ENCODE assay signal across 10 cellular contexts in the genomic region with DNA sequence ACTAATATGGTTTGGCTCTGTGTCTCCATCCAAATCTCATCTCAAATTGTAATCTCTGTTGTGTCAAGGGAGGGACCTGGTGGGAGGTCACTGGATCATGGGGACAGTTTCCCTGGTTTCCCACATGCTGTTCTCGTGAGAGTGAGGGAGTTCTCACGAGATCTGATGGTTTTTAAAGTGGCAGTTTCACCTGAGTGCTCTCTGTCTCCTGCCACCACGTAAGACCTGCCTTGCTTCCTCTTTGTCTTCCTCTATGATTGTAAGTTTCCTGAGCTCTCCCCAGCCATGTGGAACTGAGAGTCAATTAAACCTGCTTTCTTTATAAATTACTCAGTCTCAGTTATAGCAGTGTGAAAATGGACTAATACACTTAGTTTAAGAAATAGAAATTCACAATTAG.
A peak's percentile ranks its signal among the peaks of the same experiment; 100 is the strongest.
DNase-seq lines count a peak whose midpoint lies in the region; ATAC-seq, FAIRE-seq and TF ChIP-seq lines count a peak whose summit lies in the region.
"Had no signal": no experiment of that assay in that cellular context is flagged by ENCODE, and none has a peak within 500 bp of the region (broad histone marks: within the 10 kb centered on the region; RNA-seq: fewer than 3 reads in every experiment).

No MANE protein-coding gene starts in this region.

- no peak overlapping the region for H3K4me3 ChIP-seq in HepG2 (replicated peaks in 1 of 3; ENCODE audit: insufficient read depth in 1 of 3, low read depth in 2 of 3, low read length in 3 of 3)
- no peak overlapping the region for H3K4me3 ChIP-seq in right lobe of liver
- no peak overlapping the region for H3K4me3 ChIP-seq in Karpas-422 (ENCODE audit: low read length)

- H3K9me3 ChIP-seq in HepG2 (ENCODE audit: low read length) (no peaks in the 10 kb centered on the region), right lobe of liver (no peaks in the 10 kb centered on the region), Karpas-422 (ENCODE audit: low read length) (no peaks in the 10 kb centered on the region)

- FAIRE-seq in HepG2 (lab: Jason Lieb, UNC): no peak

- H3K4me1 ChIP-seq in HepG2 (ENCODE audit: insufficient read depth, low read length) (peaks cover 7% of the 10 kb centered on the region; the same call in 1 of the 2 replicates), right lobe of liver (no peaks in the 10 kb centered on the region), Karpas-422 (ENCODE audit: low read length) (peaks cover 9% of the 10 kb centered on the region)

- H3K27ac ChIP-seq in HepG2 (ENCODE audit: extremely low read length, insufficient read depth, low read length) (no peak overlapping the region), right lobe of liver (no peak overlapping the region), Karpas-422 (ENCODE audit: low read length) (no peak overlapping the region)

- ATAC-seq in HepG2: no peak
- ATAC-seq in right lobe of liver: no peak
- peak; percentile 77 for ATAC-seq in HG02763 (IDR thresholded peaks at IDR 0.05; ENCODE audit: unreplicated experiment)

- H3K4me2 ChIP-seq in HepG2 (ENCODE audit: low read depth, low read length) (0 out of 2 replicates have a peak overlapping the region, but pooled peaks have one; percentile 3), Karpas-422 (ENCODE audit: low read depth, low read length, poor library complexity, severe bottlenecking) (peak overlapping the region; percentile 39)

- H3K9me2 ChIP-seq in Karpas-422 (replicated peaks; ENCODE audit: insufficient read depth, low read length): no peaks in the 10 kb centered on the region

- H2AFZ ChIP-seq in HepG2 (ENCODE audit: low read length): no peak overlapping the region
- peak overlapping the region; percentile 53; the same call in 1 of the 2 replicates for H2AFZ ChIP-seq in Karpas-422 (ENCODE audit: low read length)

- CTCF ChIA-PET in HepG2 (lab: Yijun Ruan, JAX; ENCODE audit: low intra/inter-chr PET ratio, low total read pairs): no interaction called here

- intact Hi-C loops in HepG2 (cut with micrococcal nuclease; ENCODE audit: unreplicated experiment) (no loop called here), right lobe of liver (cut with DNase I) (no loop called here)

- H4K20me1 ChIP-seq in HepG2 (ENCODE audit: insufficient read depth, low read length) (no peaks in the 10 kb centered on the region), Karpas-422 (ENCODE audit: insufficient read depth, low read depth, low read length) (no peaks in the 10 kb centered on the region)

- POLR2A ChIA-PET in HepG2 (lab: Yijun Ruan, JAX): no interaction called here

- TF ChIP-seq EP300 in HepG2 (IDR thresholded peaks at IDR 0.05; ENCODE audit: low read depth in 2 of 2, low read length in 2 of 2): no peak
- no peak for TF ChIP-seq EP300 in HepG2 (CRISPR knock-in tag; IDR thresholded peaks at IDR 0.05; ENCODE audit: borderline replicate concordance)

- TF ChIP-seq POLR2A in HepG2 (IDR thresholded peaks at IDR 0.05; ENCODE audit: insufficient read depth in 1 of 2, low read depth in 2 of 2, low read length in 2 of 2) (no peak), right lobe of liver (IDR thresholded peaks at IDR 0.05) (no peak)

- H3K36me3 Mint-ChIP-seq in stimulated activated naive CD8-positive, alpha-beta T cell treated with anti-CD3 and anti-CD28 coated beads, Interleukin-15, Interleukin-2, amounts not matched to agents 100 ng/mL and 50 ng/mL, for 24 hours (ENCODE audit: low read depth): no peaks in the 10 kb centered on the region
- H3K36me3 Mint-ChIP-seq in activated T-cell treated with anti-CD3 and anti-CD28 coated beads, Interleukin-2, amount 50 U/mL, for 24 hours (ENCODE audit: low read depth): no peaks in the 10 kb centered on the region
- H3K36me3 Mint-ChIP-seq: activated naive CD4-positive, alpha-beta T cell treated with anti-CD3 and anti-CD28 coated beads, Interleukin-2, amount 10 ng/mL, durations not matched to agents 7 days and 5 days had no signal

- H3K27me3 ChIP-seq in HepG2 (ENCODE audit: control insufficient read depth in 1 of 2, insufficient read depth in 2 of 2, low read length in 2 of 2) (no peaks in the 10 kb centered on the region), right lobe of liver (no peaks in the 10 kb centered on the region), Karpas-422 (ENCODE audit: low read length) (no peaks in the 10 kb centered on the region)

- BruUV-seq in HepG2 (replicated peaks; lab: Mats Ljungman, UMichigan): no TSS peak

- peaks cover 20% of the 10 kb centered on the region for H3K27me3 Mint-ChIP-seq in stimulated activated naive CD8-positive, alpha-beta T cell treated with anti-CD3 and anti-CD28 coated beads, Interleukin-15, Interleukin-2, amounts not matched to agents 100 ng/mL and 50 ng/mL, for 24 hours
- H3K27me3 Mint-ChIP-seq in activated T-cell treated with anti-CD3 and anti-CD28 coated beads, Interleukin-2, amount 50 U/mL, for 24 hours: peaks cover 11% of the 10 kb centered on the region

- WGBS in HepG2 (ENCODE audit: low lambda C conversion rate): 14% methylated on average over 3 of the region's 3 CpGs
- whole genome bisulfite sequencing in right lobe of liver (ENCODE audit: insufficient coverage, low coverage, low lambda C conversion rate, missing lambda C conversion rate): 29% methylated on average over 3 of the region's 3 CpGs

- H3K27ac Mint-ChIP-seq in stimulated activated naive CD8-positive, alpha-beta T cell treated with anti-CD3 and anti-CD28 coated beads, Interleukin-15, Interleukin-2, amounts not matched to agents 100 ng/mL and 50 ng/mL, for 24 hours: no peak overlapping the region
- no peak overlapping the region for H3K27ac Mint-ChIP-seq in activated T-cell treated with anti-CD3 and anti-CD28 coated beads, Interleukin-2, amount 50 U/mL, for 24 hours
- H3K27ac Mint-ChIP-seq: activated naive CD4-positive, alpha-beta T cell treated with anti-CD3 and anti-CD28 coated beads, Interleukin-2, amount 10 ng/mL, durations not matched to agents 7 days and 5 days had no signal

- H3K36me3 ChIP-seq in HepG2 (replicated peaks in 1 of 2; ENCODE audit: control insufficient read depth in 1 of 2, insufficient read depth in 2 of 2, low read length in 2 of 2) (no peaks in the 10 kb centered on the region), right lobe of liver (no peaks in the 10 kb centered on the region), Karpas-422 (ENCODE audit: insufficient read depth, low read length) (no peaks in the 10 kb centered on the region)

- in situ Hi-C loops in HepG2 (cut with HindIII; ENCODE audit: extremely low pct_ligation_motif_present, low pct_unique_long_range_greater_than_20kb): no loop called here

- H3K4me1 Mint-ChIP-seq in stimulated activated naive CD8-positive, alpha-beta T cell treated with anti-CD3 and anti-CD28 coated beads, Interleukin-15, Interleukin-2, amounts not matched to agents 100 ng/mL and 50 ng/mL, for 24 hours (ENCODE audit: low read depth): peaks cover 6% of the 10 kb centered on the region
- H3K4me1 Mint-ChIP-seq in activated T-cell treated with anti-CD3 and anti-CD28 coated beads, Interleukin-2, amount 50 U/mL, for 24 hours (ENCODE audit: low read depth): peaks cover 2% of the 10 kb centered on the region
- H3K4me1 Mint-ChIP-seq: activated naive CD4-positive, alpha-beta T cell treated with anti-CD3 and anti-CD28 coated beads, Interleukin-2, amount 10 ng/mL, durations not matched to agents 7 days and 5 days had no signal

- TF ChIP-seq RAD21 in HepG2 (CRISPR knock-in tag; IDR thresholded peaks at IDR 0.05): no peak

- H3K9ac ChIP-seq in HepG2 (ENCODE audit: insufficient read depth, low read depth, low read length) (no peak overlapping the region), Karpas-422 (ENCODE audit: low read length) (no peak overlapping the region)

- H3K79me2 ChIP-seq in HepG2 (ENCODE audit: insufficient read depth, low read length): no peaks in the 10 kb centered on the region
- H3K79me2 ChIP-seq in Karpas-422 (ENCODE audit: low read length): no peaks in the 10 kb centered on the region

- TF ChIP-seq CTCF in HepG2 (CRISPR knock-in tag; IDR thresholded peaks at IDR 0.05): no peak
- no peak for TF ChIP-seq CTCF in right lobe of liver (IDR thresholded peaks at IDR 0.05)

- DNase-seq in HepG2 (ENCODE audit: low spot score): no peak
- no peak for DNase-seq in right lobe of liver
- peak; percentile 81 for DNase-seq in Karpas-422
- no peak for DNase-seq in activated T-cell treated with anti-CD3 and anti-CD28 coated beads, Interleukin-2, amount 50 U/mL, for 24 hours
- no peak for DNase-seq in NCI-H510A (lab: John Stamatoyannopoulos, UW)
- DNase-seq in midbrain (lab: John Stamatoyannopoulos, UW): no peak
- DNase-seq: activated naive CD4-positive, alpha-beta T cell treated with anti-CD3 and anti-CD28 coated beads, Interleukin-2, amount 10 ng/mL, durations not matched to agents 7 days and 5 days; nucleus accumbens had no signal

- H3K4me3 Mint-ChIP-seq in stimulated activated naive CD8-positive, alpha-beta T cell treated with anti-CD3 and anti-CD28 coated beads, Interleukin-15, Interleukin-2, amounts not matched to agents 100 ng/mL and 50 ng/mL, for 24 hours: peak overlapping the region; percentile 9
- H3K4me3 Mint-ChIP-seq in activated T-cell treated with anti-CD3 and anti-CD28 coated beads, Interleukin-2, amount 50 U/mL, for 24 hours: no peak overlapping the region
- H3K4me3 Mint-ChIP-seq: activated naive CD4-positive, alpha-beta T cell treated with anti-CD3 and anti-CD28 coated beads, Interleukin-2, amount 10 ng/mL, durations not matched to agents 7 days and 5 days had no signal

- H3K9me3 Mint-ChIP-seq in stimulated activated naive CD8-positive, alpha-beta T cell treated with anti-CD3 and anti-CD28 coated beads, Interleukin-15, Interleukin-2, amounts not matched to agents 100 ng/mL and 50 ng/mL, for 24 hours: no peaks in the 10 kb centered on the region
- H3K9me3 Mint-ChIP-seq in activated T-cell treated with anti-CD3 and anti-CD28 coated beads, Interleukin-2, amount 50 U/mL, for 24 hours: no peaks in the 10 kb centered on the region
- H3K9me3 Mint-ChIP-seq: activated naive CD4-positive, alpha-beta T cell treated with anti-CD3 and anti-CD28 coated beads, Interleukin-2, amount 10 ng/mL, durations not matched to agents 7 days and 5 days had no signal

TF ChIP-seq in HepG2, 621 proteins besides CTCF, POLR2A, EP300 and RAD21:
- TF ChIP-seq, protein P1, sequence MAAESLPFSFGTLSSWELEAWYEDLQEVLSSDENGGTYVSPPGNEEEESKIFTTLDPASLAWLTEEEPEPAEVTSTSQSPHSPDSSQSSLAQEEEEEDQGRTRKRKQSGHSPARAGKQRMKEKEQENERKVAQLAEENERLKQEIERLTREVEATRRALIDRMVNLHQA (CRISPR knock-in tag; IDR thresholded peaks at IDR 0.05): no peak
- peak; percentile 73 for TF ChIP-seq CHD2 (IDR thresholded peaks at IDR 0.05; ENCODE audit: low read depth, low read length)
